Comparison of ENCODE assay signal across 9 cellular contexts in genomic region chr10:99975942-99976809, GRCh38. TPM values are rescaled to one million over a fixed set of nuclear protein-coding genes. Genes with fewer than 3 reads are reported as not detected.
DNase-seq lines count a peak whose midpoint lies in the region; ATAC-seq, FAIRE-seq and TF ChIP-seq lines count a peak whose summit lies in the region.
"Had no signal": no experiment of that assay in that cellular context is flagged by ENCODE, and none has a peak within 500 bp of the region (broad histone marks: within the 10 kb centered on the region; RNA-seq: fewer than 3 reads in every experiment).

No MANE protein-coding gene starts in this region.

- H3K9ac ChIP-seq in Karpas-422 (ENCODE audit: low read length), result peak overlapping the region; percentile 34

- no peaks in the 10 kb centered on the region for H3K9me3 ChIP-seq in Karpas-422 (ENCODE audit: low read length)

- H3K27ac ChIP-seq in Karpas-422 (ENCODE audit: low read length), result peak overlapping the region; percentile 84

- H3K4me2 ChIP-seq in Karpas-422 (ENCODE audit: low read depth, low read length, poor library complexity, severe bottlenecking), result peak overlapping the region; percentile 46

- H3K9me2 ChIP-seq in Karpas-422 (replicated peaks; ENCODE audit: insufficient read depth, low read length), result no peaks in the 10 kb centered on the region

- peaks cover 72% of the 10 kb centered on the region for H3K4me1 ChIP-seq in Karpas-422 (ENCODE audit: low read length)

- peaks cover 4% of the 10 kb centered on the region for H3K36me3 Mint-ChIP-seq in mesothelial cell of epicardium

- H4K20me1 ChIP-seq in Karpas-422 (ENCODE audit: insufficient read depth, low read depth, low read length), result no peaks in the 10 kb centered on the region

- H3K9me3 Mint-ChIP-seq in mesothelial cell of epicardium, result no peaks in the 10 kb centered on the region
- H3K9me3 Mint-ChIP-seq: T-helper 1 cell treated with Interleukin-12 subunit alpha and Interleukin-12 subunit beta and Interleukin-4 antibody, amounts not matched to agents 30 μg/mL and 1 μg/mL, for 36 hours had no signal

- peak overlapping the region; percentile 13 for H3K4me3 Mint-ChIP-seq in mesothelial cell of epicardium
- H3K4me3 Mint-ChIP-seq: T-helper 1 cell treated with Interleukin-12 subunit alpha and Interleukin-12 subunit beta and Interleukin-4 antibody, amounts not matched to agents 30 μg/mL and 1 μg/mL, for 36 hours had no signal

- ATAC-seq in HG03565 (IDR thresholded peaks at IDR 0.05; ENCODE audit: unreplicated experiment) (no peak), GM18511 (IDR thresholded peaks at IDR 0.05; ENCODE audit: unreplicated experiment) (no peak)

- H3K27me3 ChIP-seq in Karpas-422 (ENCODE audit: low read length) (no peaks in the 10 kb centered on the region), bronchial epithelial cell (ENCODE audit: control insufficient read depth, insufficient read depth, low read length) (no peaks in the 10 kb centered on the region)

- peak overlapping the region; percentile 96 for H3K27ac Mint-ChIP-seq in mesothelial cell of epicardium
- H3K27ac Mint-ChIP-seq: T-helper 1 cell treated with Interleukin-12 subunit alpha and Interleukin-12 subunit beta and Interleukin-4 antibody, amounts not matched to agents 30 μg/mL and 1 μg/mL, for 36 hours had no signal

- H3K27me3 Mint-ChIP-seq in mesothelial cell of epicardium (ENCODE audit: low read depth), result no peaks in the 10 kb centered on the region

- peaks cover 43% of the 10 kb centered on the region for H3K4me1 Mint-ChIP-seq in mesothelial cell of epicardium

- H3K4me3 ChIP-seq in Karpas-422 (ENCODE audit: low read length) (no peak overlapping the region), bronchial epithelial cell (ENCODE audit: low read depth, low read length) (no peak overlapping the region)

- DNase-seq in AG09319 (ENCODE audit: extremely low read depth, low read depth) (peak; percentile 54), Karpas-422 (peak; percentile 43), bronchial epithelial cell (ENCODE audit: low read depth) (peak; percentile 68), mesothelial cell of epicardium (ENCODE audit: low spot score in 2 of 2, unreplicated experiment in 2 of 2) (no peak), NCI-H1105 treated with DMSO at 0.1 percent for 48 hours (lab: John Stamatoyannopoulos, UW) (no peak), NCI-H1417 (lab: John Stamatoyannopoulos, UW) (no peak)

- peaks cover 90% of the 10 kb centered on the region for H3K79me2 ChIP-seq in Karpas-422 (ENCODE audit: low read length)

- TF ChIP-seq CTCF in AG09319 (IDR thresholded peaks at IDR 0.05; ENCODE audit: low read depth, low read length) (no peak), bronchial epithelial cell (IDR thresholded peaks at IDR 0.05; ENCODE audit: insufficient read depth, low read length, severe bottlenecking) (no peak), mesothelial cell of epicardium (IDR thresholded peaks at IDR 0.05; ENCODE audit: unreplicated experiment) (no peak)

- no peak for FAIRE-seq in bronchial epithelial cell (lab: Jason Lieb, UNC)

- H2AFZ ChIP-seq in Karpas-422 (ENCODE audit: low read length), result no peak overlapping the region

- no peaks in the 10 kb centered on the region for H3K36me3 ChIP-seq in Karpas-422 (ENCODE audit: insufficient read depth, low read length)
- no peaks in the 10 kb centered on the region for H3K36me3 ChIP-seq in bronchial epithelial cell (ENCODE audit: control insufficient read depth, insufficient read depth, low read length)

RNA-seq across cellular contexts. Expression of gene DNMBP, which starts 33.6 kb away (rescaled TPM):
- total RNA-seq in Karpas-422 (2014; rRNA removed; shearing (Covaris generic); ENCODE audit: low replicate concordance), result 13.8 and 16.2 TPM in 2 replicates
- 4.0 and 5.0 TPM in 2 replicates for total RNA-seq in bronchial epithelial cell
- 34.7 to 35.8 TPM (median 35.3 TPM) in 3 replicates for total RNA-seq in mesothelial cell of epicardium

Comparison
In these comparisons a context has a peak if more than half of its experiments do, and no peak if none do; other contexts are left out.
1. DNase-seq: peak in AG09319 (single experiment), Karpas-422 (single experiment) and bronchial epithelial cell (single experiment); none in mesothelial cell of epicardium (0 of 2), NCI-H1105 treated with DMSO at 0.1 percent for 48 hours (single experiment) and NCI-H1417 (0 of 3).